ENCODE assay signal across 17 cellular contexts in genomic region chr20:54622338-54623280, GRCh38.
DNase-seq lines count a peak whose midpoint lies in the region; ATAC-seq and TF ChIP-seq lines count a peak whose summit lies in the region.
"Had no signal": no experiment of that assay in that cellular context is flagged by ENCODE, and none has a peak within 500 bp of the region (broad histone marks: within the 10 kb centered on the region; RNA-seq: fewer than 3 reads in every experiment).

No MANE protein-coding gene starts in this region.

- no peaks in the 10 kb centered on the region for H3K27me3 ChIP-seq in CD8-positive, alpha-beta T cell (ENCODE audit: insufficient read depth, low read length)

- peaks cover 9% of the 10 kb centered on the region for H3K36me3 Mint-ChIP-seq in brain
- no peaks in the 10 kb centered on the region for H3K36me3 Mint-ChIP-seq in nephron (ENCODE audit: low read depth)
- H3K36me3 Mint-ChIP-seq in CD8-positive, alpha-beta T cell, result no peaks in the 10 kb centered on the region

- H3K27ac ChIP-seq in CD8-positive, alpha-beta T cell (ENCODE audit: low read depth, low read length), result no peak overlapping the region
- H3K27ac ChIP-seq: lower lobe of right lung had no signal

- no peaks in the 10 kb centered on the region for H3K9me3 ChIP-seq in CD8-positive, alpha-beta T cell (ENCODE audit: low read length)
- H3K9me3 ChIP-seq: lower lobe of right lung had no signal

- H3K4me3 Mint-ChIP-seq in brain, result peak overlapping the region in 4 of 5 experiments; percentile 4 to 42 (median 14)
- H3K4me3 Mint-ChIP-seq in nephron, result peak overlapping the region in 1 of 3 experiments; percentile 0
- no peak overlapping the region for H3K4me3 Mint-ChIP-seq in CD8-positive, alpha-beta T cell
- H3K4me3 Mint-ChIP-seq: activated CD4-positive, alpha-beta memory T cell treated with anti-CD3 and anti-CD28 coated beads, Interleukin-2, amount 10 ng/mL, durations not matched to agents 7 days and 5 days; activated T-cell treated with anti-CD3 and anti-CD28 coated beads, Interleukin-2, amount 50 U/mL, for 24 hours had no signal

- no peak overlapping the region for H3K4me3 ChIP-seq in AG10803 (ENCODE audit: low read length)
- H3K4me3 ChIP-seq in CD8-positive, alpha-beta T cell (ENCODE audit: low read depth, low read length), result no peak overlapping the region
- H3K4me3 ChIP-seq: lower lobe of right lung had no signal

- H3K4me1 Mint-ChIP-seq in brain (peaks cover 77% of the 10 kb centered on the region), nephron (peaks cover 67% of the 10 kb centered on the region)
- H3K4me1 Mint-ChIP-seq in CD8-positive, alpha-beta T cell (ENCODE audit: low read depth), result no peaks in the 10 kb centered on the region
- H3K4me1 Mint-ChIP-seq: activated CD4-positive, alpha-beta memory T cell treated with anti-CD3 and anti-CD28 coated beads, Interleukin-2, amount 10 ng/mL, durations not matched to agents 7 days and 5 days had no signal

- DNase-seq in AG10803 (ENCODE audit: low read depth) (peak; percentile 17), GM03348 (ENCODE audit: low spot score) (peak; percentile 66), Kasumi-1 (lab: John Stamatoyannopoulos, UW) (no peak)
- no peak for DNase-seq in CD8-positive, alpha-beta T cell
- DNase-seq: activated CD4-positive, alpha-beta memory T cell treated with anti-CD3 and anti-CD28 coated beads, Interleukin-2, amount 10 ng/mL, durations not matched to agents 7 days and 5 days; activated naive CD4-positive, alpha-beta T cell treated with anti-CD3 and anti-CD28 coated beads, Interleukin-2, amount 50 U/mL, for 16 hours; activated T-cell treated with anti-CD3 and anti-CD28 coated beads, Interleukin-2, amount 50 U/mL, for 24 hours; DMS153; erythroblast; lower lobe of right lung; NCI-H1436 treated with DMSO at 0.1 percent for 48 hours; NCI-H446; stimulated activated CD4-positive, alpha-beta T cell treated with anti-CD3 and anti-CD28 coated beads, Interleukin-4, amount 100 ng/mL, for 24 hours; T-helper 1 cell had no signal

- peak overlapping the region; percentile 82 to 90 (median 88) for H3K27ac Mint-ChIP-seq in brain
- H3K27ac Mint-ChIP-seq in nephron, result peak overlapping the region; percentile 2 to 72 (median 36)
- H3K27ac Mint-ChIP-seq in CD8-positive, alpha-beta T cell, result no peak overlapping the region
- H3K27ac Mint-ChIP-seq: activated CD4-positive, alpha-beta memory T cell treated with anti-CD3 and anti-CD28 coated beads, Interleukin-2, amount 10 ng/mL, durations not matched to agents 7 days and 5 days; activated T-cell treated with anti-CD3 and anti-CD28 coated beads, Interleukin-2, amount 50 U/mL, for 24 hours had no signal

- H3K27me3 Mint-ChIP-seq in brain, result no peaks in the 10 kb centered on the region
- H3K27me3 Mint-ChIP-seq in nephron (ENCODE audit: low read depth), result peaks cover 5% of the 10 kb centered on the region
- H3K27me3 Mint-ChIP-seq in CD8-positive, alpha-beta T cell (ENCODE audit: low read depth), result peaks cover 3% of the 10 kb centered on the region
- H3K27me3 Mint-ChIP-seq: activated CD4-positive, alpha-beta memory T cell treated with anti-CD3 and anti-CD28 coated beads, Interleukin-2, amount 10 ng/mL, durations not matched to agents 7 days and 5 days had no signal

- intact Hi-C loops in CD8-positive, alpha-beta T cell (cut with DNase I, micrococcal nuclease), result no loop called here

- TF ChIP-seq CTCF in AG10803 (conservative IDR thresholded peaks at IDR 0.05; ENCODE audit: low read length), result no peak
- no peak for TF ChIP-seq CTCF in brain (conservative IDR thresholded peaks at IDR 0.05)
- no peak for TF ChIP-seq CTCF in nephron (IDR thresholded peaks at IDR 0.05; ENCODE audit: unreplicated experiment in 3 of 3)
- TF ChIP-seq CTCF in CD8-positive, alpha-beta T cell (IDR thresholded peaks at IDR 0.05), result no peak

- no peaks in the 10 kb centered on the region for H3K4me1 ChIP-seq in CD8-positive, alpha-beta T cell (ENCODE audit: insufficient read depth, low read length)
- H3K4me1 ChIP-seq: lower lobe of right lung had no signal

- no peaks in the 10 kb centered on the region for H3K36me3 ChIP-seq in CD8-positive, alpha-beta T cell (ENCODE audit: insufficient read depth, low read length)
- H3K36me3 ChIP-seq: lower lobe of right lung had no signal

- no peak for ATAC-seq in GM18867 (IDR thresholded peaks at IDR 0.05; ENCODE audit: unreplicated experiment)
- ATAC-seq in CD8-positive, alpha-beta T cell, result no peak
- ATAC-seq: lower lobe of right lung had no signal

- POLR2A ChIA-PET in CD8-positive, alpha-beta T cell (lab: Charles Lee), result no interaction called here

- CTCF ChIA-PET in CD8-positive, alpha-beta T cell (lab: Charles Lee), result no interaction called here

- H3K9me3 Mint-ChIP-seq in brain (peaks cover 0 to 5% (median 1%) of the 10 kb centered on the region in 5 experiments), nephron (no peaks in the 10 kb centered on the region)
- no peaks in the 10 kb centered on the region for H3K9me3 Mint-ChIP-seq in CD8-positive, alpha-beta T cell
- H3K9me3 Mint-ChIP-seq: activated CD4-positive, alpha-beta memory T cell treated with anti-CD3 and anti-CD28 coated beads, Interleukin-2, amount 10 ng/mL, durations not matched to agents 7 days and 5 days; activated T-cell treated with anti-CD3 and anti-CD28 coated beads, Interleukin-2, amount 50 U/mL, for 24 hours had no signal

Comparison
In these comparisons a context has a peak if more than half of its experiments do, and no peak if none do; other contexts are left out.
1. DNase-seq: peak in AG10803 (single experiment) and GM03348 (single experiment); none in Kasumi-1 (0 of 2) and CD8-positive, alpha-beta T cell (0 of 7).